Comparison of ENCODE assay signal across 24 cellular contexts in the genomic region with DNA sequence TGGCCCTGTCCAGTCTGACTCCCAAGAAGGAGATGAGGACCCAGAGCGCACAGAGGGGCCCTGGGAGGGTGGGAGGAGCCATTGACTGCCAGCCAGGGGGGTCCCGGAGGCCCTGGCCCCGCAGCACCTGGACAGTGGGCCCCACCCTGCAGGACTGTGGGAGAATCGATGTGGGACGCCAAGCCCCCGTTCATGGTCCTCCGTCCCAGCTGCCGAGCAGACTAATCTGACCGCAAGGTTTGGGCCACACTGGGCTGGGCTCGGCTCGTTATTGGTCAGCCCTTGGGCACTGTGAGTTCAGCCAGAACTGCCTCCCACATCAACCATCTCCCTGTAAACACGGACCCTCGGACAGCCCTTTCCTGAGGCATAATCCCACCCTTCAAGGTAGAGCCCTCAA. TPM values are rescaled to one million over a fixed set of nuclear protein-coding genes. Genes with fewer than 3 reads are reported as not detected.
DNase-seq lines count a peak whose midpoint lies in the region; ATAC-seq and TF ChIP-seq lines count a peak whose summit lies in the region.
"Had no signal": no experiment of that assay in that cellular context is flagged by ENCODE, and none has a peak within 500 bp of the region (broad histone marks: within the 10 kb centered on the region; RNA-seq: fewer than 3 reads in every experiment).

No MANE protein-coding gene starts in this region.

- 88 to 90% methylated on average over 13 of the region's 13 CpGs for WGBS in sigmoid colon, 2 donors

- TF ChIP-seq POLR2A in sigmoid colon (IDR thresholded peaks at IDR 0.05), result no peak

- CTCF ChIA-PET in T-cell (lab: Charles Lee), result no interaction called here

- H3K4me3 ChIP-seq in left lung (no peak overlapping the region), sigmoid colon (no peak overlapping the region)
- H3K4me3 ChIP-seq: adrenal gland, GM12878, suprapubic skin, uterus had no signal

- intact Hi-C loops in left lung (cut with DNase I) (no loop called here), sigmoid colon (cut with DNase I) (no loop called here)

- H3K9me3 ChIP-seq in left lung, result no peaks in the 10 kb centered on the region
- H3K9me3 ChIP-seq in sigmoid colon, result no peaks in the 10 kb centered on the region
- H3K9me3 ChIP-seq: adrenal gland, suprapubic skin, uterus had no signal

- H3K4me1 Mint-ChIP-seq in T-cell, result peaks cover 9 to 57% (median 16%) of the 10 kb centered on the region in 3 donors
- H3K4me1 Mint-ChIP-seq: activated B cell treated with CpG ODN at 0.5 μM for 24 hours, B cell had no signal

- H3K36me3 Mint-ChIP-seq in activated naive CD4-positive, alpha-beta T cell treated with anti-CD3 and anti-CD28 coated beads, Interleukin-2, amount 50 U/mL, for 72 hours, result no peaks in the 10 kb centered on the region
- no peaks in the 10 kb centered on the region for H3K36me3 Mint-ChIP-seq in T-cell
- H3K36me3 Mint-ChIP-seq: stimulated activated effector memory CD8-positive, alpha-beta T cell treated with anti-CD3 and anti-CD28 coated beads, Interleukin-12 subunit alpha, Interleukin-12 subunit beta, amount 100 ng/mL, for 72 hours had no signal

- POLR2A ChIA-PET in T-cell (lab: Charles Lee), result no interaction called here

- H3K4me3 Mint-ChIP-seq in T-cell, result no peak overlapping the region
- H3K4me3 Mint-ChIP-seq: activated B cell treated with CpG ODN at 0.5 μM for 24 hours; B cell; stimulated activated effector memory CD8-positive, alpha-beta T cell treated with anti-CD3 and anti-CD28 coated beads, Interleukin-12 subunit alpha, Interleukin-12 subunit beta, amount 100 ng/mL, for 72 hours had no signal

- TF ChIP-seq EP300 in sigmoid colon (IDR thresholded peaks at IDR 0.05), result no peak

- H3K36me3 ChIP-seq in left lung, result no peaks in the 10 kb centered on the region
- H3K36me3 ChIP-seq in sigmoid colon, result no peaks in the 10 kb centered on the region
- H3K36me3 ChIP-seq: adrenal gland, brain microvascular endothelial cell, suprapubic skin, uterus had no signal

- ATAC-seq in activated naive CD4-positive, alpha-beta T cell treated with anti-CD3 and anti-CD28 coated beads, Interleukin-2, amount 50 U/mL, for 72 hours, result no peak
- ATAC-seq in T-cell (replicated peaks in 1 of 4) (no peak), left lung (no peak), GM19452 (IDR thresholded peaks at IDR 0.05; ENCODE audit: unreplicated experiment) (no peak)
- ATAC-seq: esophagus mucosa; GM12878; stimulated activated effector memory CD8-positive, alpha-beta T cell treated with anti-CD3 and anti-CD28 coated beads, Interleukin-12 subunit alpha, Interleukin-12 subunit beta, amount 100 ng/mL, for 72 hours had no signal

- H3K27me3 Mint-ChIP-seq in T-cell, result peaks cover 0 to 3% of the 10 kb centered on the region in 2 donors

- H3K4me1 ChIP-seq in left lung (peaks cover 35 to 50% of the 10 kb centered on the region in 2 donors), sigmoid colon (peaks cover 6 to 61% (median 50%) of the 10 kb centered on the region in 4 donors)

- H3K27ac ChIP-seq in left lung (no peak overlapping the region), sigmoid colon (peak overlapping the region in 2 of 4 donors; percentile 98)
- H3K27ac ChIP-seq: brain microvascular endothelial cell, suprapubic skin had no signal

- H3K27ac Mint-ChIP-seq in activated naive CD4-positive, alpha-beta T cell treated with anti-CD3 and anti-CD28 coated beads, Interleukin-2, amount 50 U/mL, for 72 hours, result peak overlapping the region; percentile 84 to 87
- H3K27ac Mint-ChIP-seq in T-cell, result peak overlapping the region; percentile 39 to 93
- H3K27ac Mint-ChIP-seq: activated B cell treated with CpG ODN at 0.5 μM for 24 hours; B cell; stimulated activated effector memory CD8-positive, alpha-beta T cell treated with anti-CD3 and anti-CD28 coated beads, Interleukin-12 subunit alpha, Interleukin-12 subunit beta, amount 100 ng/mL, for 72 hours had no signal

- H3K27me3 ChIP-seq in left lung (no peaks in the 10 kb centered on the region), sigmoid colon (no peaks in the 10 kb centered on the region)
- H3K27me3 ChIP-seq: adrenal gland, brain microvascular endothelial cell, uterus had no signal

- no peaks in the 10 kb centered on the region for H3K9me3 Mint-ChIP-seq in activated naive CD4-positive, alpha-beta T cell treated with anti-CD3 and anti-CD28 coated beads, Interleukin-2, amount 50 U/mL, for 72 hours
- H3K9me3 Mint-ChIP-seq in T-cell, result no peaks in the 10 kb centered on the region
- H3K9me3 Mint-ChIP-seq: activated B cell treated with CpG ODN at 0.5 μM for 24 hours; stimulated activated effector memory CD8-positive, alpha-beta T cell treated with anti-CD3 and anti-CD28 coated beads, Interleukin-12 subunit alpha, Interleukin-12 subunit beta, amount 100 ng/mL, for 72 hours had no signal

- TF ChIP-seq CTCF in left lung (IDR thresholded peaks at IDR 0.05) (no peak), sigmoid colon (IDR thresholded peaks at IDR 0.05) (no peak)

- DNase-seq in activated naive CD4-positive, alpha-beta T cell treated with anti-CD3 and anti-CD28 coated beads, Interleukin-2, amount 50 U/mL, for 72 hours (ENCODE audit: low spot score in 2 of 2), result no peak
- DNase-seq in activated naive CD4-positive, alpha-beta T cell treated with anti-CD3 and anti-CD28 coated beads, Interleukin-2, amount 50 U/mL, for 16 hours, result no peak
- DNase-seq in T-cell, result no peak
- DNase-seq in left lung, result peak; percentile 26 to 65
- DNase-seq in sigmoid colon, result peak; percentile 63
- DNase-seq in NOMO-1 (lab: John Stamatoyannopoulos, UW; ENCODE audit: unreplicated experiment in 2 of 2), result no peak
- DNase-seq in T-helper 2 cell, result no peak
- DNase-seq: activated B cell treated with CpG ODN at 0.5 μM for 24 hours; activated CD4-positive, alpha-beta T cell treated with anti-CD3 and anti-CD28 coated beads, Interleukin-2, amount 50 U/mL, for 48 hours; activated CD8-positive, alpha-beta memory T cell treated with anti-CD3 and anti-CD28 coated beads, Interleukin-2, amount 50 U/mL, for 4 hours; brain microvascular endothelial cell; Calu3; foreskin melanocyte; NCI-H1417; NCI-H82; stimulated activated CD4-positive, alpha-beta T cell treated with anti-CD3 and anti-CD28 coated beads, Interleukin-2, amount 100 ng/mL, for 48 hours had no signal

RNA-seq across cellular contexts. Expression of a gene that starts 16.1 kb away (rescaled TPM):
- total RNA-seq in activated naive CD4-positive, alpha-beta T cell treated with anti-CD3 and anti-CD28 coated beads, Interleukin-2, amount 50 U/mL, for 72 hours, result 10 to 100 TPM; 11.3 to 16.0 TPM
- total RNA-seq in T-cell (10 to 100 TPM; 43.0 to 51.3 (median 44.6) TPM), left lung (10 to 100 TPM; 31.6 to 35.1 TPM), sigmoid colon (10 to 100 TPM; 13.0 to 31.3 (median 20.9) TPM)
- polyA plus RNA-seq in sigmoid colon, result 10 to 100 TPM in 1 of 3 donors, 1 to 10 TPM in 2; 2.5 to 21.6 (median 3.0) TPM

Comparison
In these comparisons a context has a peak if more than half of its experiments do, and no peak if none do; other contexts are left out.
1. DNase-seq: peak in left lung (2 of 2) and sigmoid colon (single experiment); none in activated naive CD4-positive, alpha-beta T cell treated with anti-CD3 and anti-CD28 coated beads, Interleukin-2, amount 50 U/mL, for 72 hours (0 of 2), activated naive CD4-positive, alpha-beta T cell treated with anti-CD3 and anti-CD28 coated beads, Interleukin-2, amount 50 U/mL, for 16 hours (single experiment), T-cell (0 of 34), NOMO-1 (0 of 2) and T-helper 2 cell (0 of 5).